ENCODE assay signal across 15 cellular contexts in the genomic region with DNA sequence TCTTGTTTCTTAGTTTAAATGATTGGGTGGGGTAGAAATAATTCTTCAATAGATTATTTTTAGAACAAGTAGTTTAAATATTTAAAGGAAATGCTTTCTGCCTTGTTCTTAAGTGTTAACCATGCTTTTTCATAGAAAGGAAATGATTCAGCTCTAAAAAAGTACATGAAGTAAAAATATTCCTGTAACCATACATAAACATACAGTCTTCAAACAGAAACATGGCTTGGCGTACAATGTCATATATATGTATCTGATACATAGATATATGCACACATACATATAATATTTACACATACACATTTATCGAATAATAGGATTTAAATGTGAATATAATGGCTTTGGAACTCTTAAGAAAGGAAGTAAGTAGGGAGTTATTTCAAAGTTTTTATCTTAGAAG.
DNase-seq lines count a peak whose midpoint lies in the region; ATAC-seq and TF ChIP-seq lines count a peak whose summit lies in the region.
"Had no signal": no experiment of that assay in that cellular context is flagged by ENCODE, and none has a peak within 500 bp of the region (broad histone marks: within the 10 kb centered on the region; RNA-seq: fewer than 3 reads in every experiment).

No MANE protein-coding gene starts in this region.

- H3K27me3 ChIP-seq in left ventricle myocardium inferior (ENCODE audit: low read depth), result no peaks in the 10 kb centered on the region

- no peaks in the 10 kb centered on the region for H3K4me1 ChIP-seq in left ventricle myocardium inferior

- intact Hi-C loops in left ventricle myocardium inferior (cut with micrococcal nuclease), result no loop called here
- intact Hi-C loops in Right ventricle myocardium superior (cut with DNase I), result no loop called here

- ATAC-seq in Right ventricle myocardium superior (ENCODE audit: poor library complexity), result no peak
- no peak for ATAC-seq in activated CD8-positive, alpha-beta T cell treated with anti-CD3 and anti-CD28 coated beads, Interleukin-2, amount 10 ng/mL, durations not matched to agents 7 days and 5 days
- ATAC-seq: Panc1 had no signal

- in situ Hi-C loops in astrocyte of the spinal cord (cut with HindIII; ENCODE audit: low sequenced_read_pairs), result no loop called here

- peak overlapping the region; percentile 45 for H3K4me3 ChIP-seq in left ventricle myocardium inferior
- no peak overlapping the region for H3K4me3 ChIP-seq in astrocyte of the spinal cord (ENCODE audit: low read depth, low read length)

- peaks cover 16 to 27% of the 10 kb centered on the region in 2 donors for H3K4me1 Mint-ChIP-seq in immature natural killer cell
- peaks cover 3% of the 10 kb centered on the region for H3K4me1 Mint-ChIP-seq in activated CD8-positive, alpha-beta T cell treated with anti-CD3 and anti-CD28 coated beads, Interleukin-2, amount 10 ng/mL, durations not matched to agents 7 days and 5 days (ENCODE audit: low read depth)
- H3K4me1 Mint-ChIP-seq: IgD-negative memory B cell had no signal

- DNase-seq in left ventricle myocardium inferior (no peak), Right ventricle myocardium superior (no peak), astrocyte of the spinal cord (ENCODE audit: low read depth, low spot score) (peak; percentile 45), immature natural killer cell (peak in 1 of 3 donors; percentile 9), nucleus accumbens (lab: John Stamatoyannopoulos, UW) (no peak), germinal center (ENCODE audit: low spot score) (no peak), AG08395 (ENCODE audit: low spot score) (no peak)
- no peak for DNase-seq in activated CD8-positive, alpha-beta T cell treated with anti-CD3 and anti-CD28 coated beads, Interleukin-2, amount 10 ng/mL, durations not matched to agents 7 days and 5 days
- DNase-seq: C1 segment of cervical spinal cord, Kasumi-1, NCI-H1105 treated with DMSO at 0.1 percent for 48 hours, NCI-H1694 treated with DMSO at 0.1 percent for 48 hours, NCI-H524 treated with DMSO at 0.1 percent for 48 hours had no signal

- CTCF ChIA-PET in activated CD8-positive, alpha-beta T cell treated with anti-CD3 and anti-CD28 coated beads, Interleukin-2, amount 10 ng/mL, durations not matched to agents 7 days and 5 days (lab: Charles Lee), result no interaction called here

- H3K9me3 ChIP-seq in left ventricle myocardium inferior (replicated peaks), result peaks cover 6% of the 10 kb centered on the region

- no peaks in the 10 kb centered on the region for H3K36me3 ChIP-seq in left ventricle myocardium inferior

- H3K9me3 Mint-ChIP-seq in immature natural killer cell, result peaks cover 0 to 18% (median 5%) of the 10 kb centered on the region in 6 donors
- no peaks in the 10 kb centered on the region for H3K9me3 Mint-ChIP-seq in activated CD8-positive, alpha-beta T cell treated with anti-CD3 and anti-CD28 coated beads, Interleukin-2, amount 10 ng/mL, durations not matched to agents 7 days and 5 days (ENCODE audit: insufficient read depth)

- H3K27me3 Mint-ChIP-seq in immature natural killer cell (ENCODE audit: low read depth in 3 of 3), result peaks cover 0 to 6% (median 2%) of the 10 kb centered on the region in 3 donors
- H3K27me3 Mint-ChIP-seq in activated CD8-positive, alpha-beta T cell treated with anti-CD3 and anti-CD28 coated beads, Interleukin-2, amount 10 ng/mL, durations not matched to agents 7 days and 5 days (ENCODE audit: low read depth), result peaks cover 5% of the 10 kb centered on the region

- H3K36me3 Mint-ChIP-seq in immature natural killer cell, result peaks cover 0 to 12% (median 5%) of the 10 kb centered on the region in 3 donors
- no peaks in the 10 kb centered on the region for H3K36me3 Mint-ChIP-seq in activated CD8-positive, alpha-beta T cell treated with anti-CD3 and anti-CD28 coated beads, Interleukin-2, amount 10 ng/mL, durations not matched to agents 7 days and 5 days (ENCODE audit: low read depth)
- H3K36me3 Mint-ChIP-seq: IgD-negative memory B cell had no signal

- POLR2A ChIA-PET in activated CD8-positive, alpha-beta T cell treated with anti-CD3 and anti-CD28 coated beads, Interleukin-2, amount 10 ng/mL, durations not matched to agents 7 days and 5 days (lab: Charles Lee), result no interaction called here

- peak overlapping the region; percentile 46 to 64 (median 57) for H3K4me3 Mint-ChIP-seq in immature natural killer cell
- H3K4me3 Mint-ChIP-seq in activated CD8-positive, alpha-beta T cell treated with anti-CD3 and anti-CD28 coated beads, Interleukin-2, amount 10 ng/mL, durations not matched to agents 7 days and 5 days, result no peak overlapping the region
- H3K4me3 Mint-ChIP-seq: IgD-negative memory B cell had no signal

- TF ChIP-seq CTCF in left ventricle myocardium inferior (IDR thresholded peaks at IDR 0.05; ENCODE audit: borderline replicate concordance) (no peak), astrocyte of the spinal cord (IDR thresholded peaks at IDR 0.05; ENCODE audit: low read depth, low read length) (no peak)

- peak overlapping the region; percentile 68 for H3K27ac ChIP-seq in left ventricle myocardium inferior (replicated peaks)

- H3K27ac Mint-ChIP-seq in immature natural killer cell, result peak overlapping the region in 3 of 6 donors; percentile 23 to 45 (median 29)
- H3K27ac Mint-ChIP-seq in activated CD8-positive, alpha-beta T cell treated with anti-CD3 and anti-CD28 coated beads, Interleukin-2, amount 10 ng/mL, durations not matched to agents 7 days and 5 days, result no peak overlapping the region
- H3K27ac Mint-ChIP-seq: IgD-negative memory B cell had no signal
